In the genomic region with DNA sequence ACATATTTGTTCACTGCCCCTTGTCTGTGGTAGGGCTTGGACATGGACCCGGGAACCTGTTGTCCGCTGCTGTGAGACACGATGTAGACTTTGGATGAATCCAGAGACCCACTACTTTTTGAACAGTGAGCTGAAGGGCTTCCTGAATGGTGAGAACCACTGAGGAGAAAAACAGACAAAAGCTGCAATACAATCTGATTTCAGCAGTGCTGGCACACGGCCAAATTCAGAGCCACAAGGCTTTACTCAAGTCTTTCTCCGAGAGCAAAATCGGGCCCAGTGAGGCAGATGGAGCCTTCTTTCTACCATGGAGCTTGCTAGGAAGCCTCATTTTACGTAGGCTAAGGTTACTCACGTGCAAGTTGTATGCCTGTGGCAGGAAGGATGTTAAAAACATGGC, we compare ENCODE assay signal across 19 cellular contexts.
DNase-seq lines count a peak whose midpoint lies in the region; ATAC-seq, FAIRE-seq and TF ChIP-seq lines count a peak whose summit lies in the region.
"Had no signal": no experiment of that assay in that cellular context is flagged by ENCODE, and none has a peak within 500 bp of the region (broad histone marks: within the 10 kb centered on the region; RNA-seq: fewer than 3 reads in every experiment).

No MANE protein-coding gene starts in this region.

- TF ChIP-seq POLR2A in H54 (IDR thresholded peaks at IDR 0.05; ENCODE audit: low read depth, low read length) = no peak

- FAIRE-seq in H54 (lab: Jason Lieb, UNC) = no peak

- H3K4me3 ChIP-seq in skeletal muscle cell (ENCODE audit: low read depth, low read length) = no peak overlapping the region

- DNase-seq in NCI-H345 (lab: John Stamatoyannopoulos, UW) (peak; percentile 19), NCI-H345 treated with DMSO at 0.1 percent for 48 hours (lab: John Stamatoyannopoulos, UW; ENCODE audit: unreplicated experiment) (no peak), SK-N-DZ (ENCODE audit: low spot score) (peak; percentile 21), foreskin melanocyte (peak; percentile 6), skeletal muscle cell (ENCODE audit: low read depth) (peak; percentile 14), H54 (ENCODE audit: insufficient read length, low spot score) (no peak), EL (no peak)
- DNase-seq: ACHN; activated CD4-positive, alpha-beta T cell treated with anti-CD3 and anti-CD28 coated beads, Interleukin-2, amount 10 ng/mL, durations not matched to agents 7 days and 5 days; aorta; CD4-positive, alpha-beta memory T cell; immature natural killer cell; Karpas-422; mammary epithelial cell; NCI-H146; NCI-H510A had no signal

- no peak for ATAC-seq in GM19455 (IDR thresholded peaks at IDR 0.05; ENCODE audit: unreplicated experiment)
- ATAC-seq: natural killer cell treated with Interleukin-12 subunit alpha and Interleukin-12 subunit beta and Interleukin-15 and Interleukin-18, amount 100 ng/mL, for 72 hours; Panc1 had no signal

Comparison
In these comparisons a context has a peak if more than half of its experiments do, and no peak if none do; other contexts are left out.
1. DNase-seq: peak in NCI-H345 (single experiment), SK-N-DZ (single experiment), foreskin melanocyte (single experiment) and skeletal muscle cell (single experiment); none in NCI-H345 treated with DMSO at 0.1 percent for 48 hours (single experiment), H54 (single experiment) and EL (single experiment).